Comparison of ENCODE assay signal across 8 cellular contexts in genomic region chr3:43998841-43999805, GRCh38.
DNase-seq lines count a peak whose midpoint lies in the region; ATAC-seq and TF ChIP-seq lines count a peak whose summit lies in the region.

No MANE protein-coding gene starts in this region.

- H3K27ac ChIP-seq in esophagus (ENCODE audit: low read depth in 2 of 2, low read length in 1 of 2) (no peak overlapping the region), muscle layer of colon (ENCODE audit: low read depth, low read length) (no peak overlapping the region)

- no peaks in the 10 kb centered on the region for H3K36me3 ChIP-seq in esophagus (ENCODE audit: control insufficient read depth in 2 of 2, insufficient read depth in 2 of 2, low read length in 1 of 2)
- H3K36me3 ChIP-seq in muscle layer of colon (ENCODE audit: insufficient read depth, low read length): no peaks in the 10 kb centered on the region

- TF ChIP-seq POLR2A in Raji (IDR thresholded peaks at IDR 0.05; ENCODE audit: insufficient read depth, low read depth, low read length): peak; percentile 60

- no peak overlapping the region for H3K27ac Mint-ChIP-seq in activated CD4-positive, alpha-beta T cell treated with anti-CD3 and anti-CD28 coated beads, Interleukin-2, amount 10 ng/mL, durations not matched to agents 24 days and 14 days

- H3K9me3 Mint-ChIP-seq in activated CD4-positive, alpha-beta T cell treated with anti-CD3 and anti-CD28 coated beads, Interleukin-2, amount 10 ng/mL, durations not matched to agents 24 days and 14 days: no peaks in the 10 kb centered on the region

- H3K27me3 ChIP-seq in esophagus (ENCODE audit: control insufficient read depth in 1 of 2, insufficient read depth in 2 of 2, low read length in 2 of 2): peaks cover 0 to 38% of the 10 kb centered on the region in 2 donors
- H3K27me3 ChIP-seq in muscle layer of colon (ENCODE audit: control insufficient read depth in 1 of 2, insufficient read depth in 2 of 2, low read length in 2 of 2): peaks cover 51 to 71% of the 10 kb centered on the region in 2 donors

- H3K4me3 Mint-ChIP-seq in activated CD4-positive, alpha-beta T cell treated with anti-CD3 and anti-CD28 coated beads, Interleukin-2, amount 10 ng/mL, durations not matched to agents 24 days and 14 days: peak overlapping the region; percentile 76

- peaks cover 80% of the 10 kb centered on the region for H3K27me3 Mint-ChIP-seq in activated CD4-positive, alpha-beta T cell treated with anti-CD3 and anti-CD28 coated beads, Interleukin-2, amount 10 ng/mL, durations not matched to agents 24 days and 14 days

- H3K4me1 Mint-ChIP-seq in activated CD4-positive, alpha-beta T cell treated with anti-CD3 and anti-CD28 coated beads, Interleukin-2, amount 10 ng/mL, durations not matched to agents 24 days and 14 days: peaks cover 33% of the 10 kb centered on the region

- no peak for DNase-seq in activated CD4-positive, alpha-beta T cell treated with anti-CD3 and anti-CD28 coated beads, Interleukin-2, amount 10 ng/mL, durations not matched to agents 24 days and 14 days
- DNase-seq in activated CD4-positive, alpha-beta T cell treated with anti-CD3 and anti-CD28 coated beads, Interleukin-2, amount 50 U/mL, for 1 hour: no peak
- DNase-seq in activated effector memory CD4-positive, alpha-beta T cell treated with Interleukin-2 at 50 U/mL for 16 hours: no peak

- intact Hi-C loops in activated CD4-positive, alpha-beta T cell treated with anti-CD3 and anti-CD28 coated beads, Interleukin-2, amount 10 ng/mL, durations not matched to agents 24 days and 14 days (cut with micrococcal nuclease): loop anchor here (5.0 kb wide), 1 partner anchor 107 kb away; no protein-coding TSS in a partner anchor

- peak overlapping the region; percentile 25 to 41 for H3K4me3 ChIP-seq in esophagus (ENCODE audit: low read depth in 1 of 2, low read length in 2 of 2)
- peak overlapping the region; percentile 44 to 56 for H3K4me3 ChIP-seq in muscle layer of colon (ENCODE audit: low read depth in 1 of 2, low read length in 2 of 2)

- H3K9me3 ChIP-seq in esophagus (ENCODE audit: control insufficient read depth in 2 of 2, insufficient read depth in 1 of 2, low read depth in 1 of 2, low read length in 1 of 2) (peaks cover 0 to 8% of the 10 kb centered on the region in 2 donors), muscle layer of colon (ENCODE audit: low read length) (no peaks in the 10 kb centered on the region)

- ATAC-seq in HG03066 (IDR thresholded peaks at IDR 0.05; ENCODE audit: low read depth, unreplicated experiment): peak; percentile 41
- ATAC-seq in GM18511 (IDR thresholded peaks at IDR 0.05; ENCODE audit: unreplicated experiment): no peak

- H3K4me1 ChIP-seq in esophagus (ENCODE audit: control insufficient read depth in 2 of 2, insufficient read depth in 2 of 2, low read length in 1 of 2): peaks cover 20 to 36% of the 10 kb centered on the region in 2 donors
- H3K4me1 ChIP-seq in muscle layer of colon (ENCODE audit: insufficient read depth, low read length): peaks cover 28% of the 10 kb centered on the region

- H3K9ac ChIP-seq in muscle layer of colon (ENCODE audit: low read length): no peak overlapping the region

- 2 to 3% methylated on average over 76 to 93 of the region's 93 CpGs for WGBS in esophagus, 2 donors

- peaks cover 2% of the 10 kb centered on the region for H3K36me3 Mint-ChIP-seq in activated CD4-positive, alpha-beta T cell treated with anti-CD3 and anti-CD28 coated beads, Interleukin-2, amount 10 ng/mL, durations not matched to agents 24 days and 14 days (ENCODE audit: low read depth)
